ENCODE assay signal across 11 cellular contexts in the genomic region with DNA sequence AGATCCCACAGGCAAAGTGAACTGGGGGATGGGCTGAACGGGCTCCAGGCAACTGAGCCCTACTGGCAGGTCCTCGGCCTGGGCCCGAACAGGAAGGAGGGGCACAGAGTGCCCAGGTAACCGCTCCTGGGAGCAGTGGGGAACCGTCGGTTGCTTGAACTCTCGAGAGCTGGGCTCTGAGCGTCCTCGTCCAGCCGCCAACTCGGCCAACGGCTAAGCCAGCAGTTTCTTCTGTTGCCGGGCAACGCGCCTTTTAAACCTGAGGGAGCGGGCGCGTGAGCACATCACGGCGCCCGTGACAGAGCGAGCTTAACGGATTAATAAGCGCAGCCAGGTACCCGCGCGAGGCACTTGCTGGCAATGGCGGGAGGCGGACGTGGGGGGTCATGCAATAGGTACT. TPM values are rescaled to one million over a fixed set of nuclear protein-coding genes. Genes with fewer than 3 reads are reported as not detected.
"Had no signal": no experiment of that assay in that cellular context is flagged by ENCODE, and none has a peak within 500 bp of the region (broad histone marks: within the 10 kb centered on the region; RNA-seq: fewer than 3 reads in every experiment).

Gene GGTLC2 (plus strand): TSS at position 301 of the 400 bp plus-strand sequence. CDS start 1,732 bp downstream, outside the sequence.

RNA-seq across cellular contexts. Expression of gene GGTLC2, which starts in this region (rescaled TPM):
- polyA plus RNA-seq: naive thymus-derived CD4-positive, alpha-beta T cell; naive thymus-derived CD8-positive, alpha-beta T cell; neural cell; ovary; pancreas; psoas muscle; right cardiac atrium; sigmoid colon; small intestine; smooth muscle cell; spleen had no signal
